ENCODE assay signal across 8 cellular contexts in genomic region chr1:41313661-41314131, GRCh38. TPM values are rescaled to one million over a fixed set of nuclear protein-coding genes. Genes with fewer than 3 reads are reported as not detected.
DNase-seq lines count a peak whose midpoint lies in the region; ATAC-seq, FAIRE-seq and TF ChIP-seq lines count a peak whose summit lies in the region.

No MANE protein-coding gene starts in this region.

- no peak for TF ChIP-seq POLR2A in HepG2 (IDR thresholded peaks at IDR 0.05; ENCODE audit: insufficient read depth in 1 of 2, low read depth in 2 of 2, low read length in 2 of 2)

- no peaks in the 10 kb centered on the region for H3K4me1 Mint-ChIP-seq in Calu3 (ENCODE audit: low read depth, unreplicated experiment)

- H3K9me3 Mint-ChIP-seq in Calu3 (ENCODE audit: low read depth, unreplicated experiment) = no peaks in the 10 kb centered on the region

- no peaks in the 10 kb centered on the region for H3K79me2 ChIP-seq in HepG2 (ENCODE audit: insufficient read depth, low read length)

- CTCF ChIA-PET in Calu3 (lab: Charles Lee) (interaction anchor here (0.6 kb wide), 1 partner anchor 36 kb away, joined by 3 read pairs; no protein-coding TSS in a partner anchor), HepG2 (lab: Yijun Ruan, JAX; ENCODE audit: low intra/inter-chr PET ratio, low total read pairs) (interaction anchor here (1.1 kb wide), 1 partner anchor 119 kb away, joined by 3 read pairs; no protein-coding TSS in a partner anchor)

- no peaks in the 10 kb centered on the region for H3K36me3 ChIP-seq in HepG2 (replicated peaks in 1 of 2; ENCODE audit: control insufficient read depth in 1 of 2, insufficient read depth in 2 of 2, low read length in 2 of 2)

- H3K27ac ChIP-seq in HepG2 (ENCODE audit: extremely low read length, insufficient read depth, low read length) = no peak overlapping the region

- H3K27me3 ChIP-seq in HepG2 (ENCODE audit: control insufficient read depth in 1 of 2, insufficient read depth in 2 of 2, low read length in 2 of 2) = no peaks in the 10 kb centered on the region; a peak in 1 of 5 replicates

- in situ Hi-C loops in HepG2 (cut with HindIII; ENCODE audit: extremely low pct_ligation_motif_present, low pct_unique_long_range_greater_than_20kb) = no loop called here

- no TSS peak for BruUV-seq in Calu3 (replicated peaks; lab: Mats Ljungman, UMichigan)
- no TSS peak for BruUV-seq in HepG2 (replicated peaks; lab: Mats Ljungman, UMichigan)

- H3K9me3 ChIP-seq in HepG2 (ENCODE audit: low read length) = no peaks in the 10 kb centered on the region

- H3K9ac ChIP-seq in HepG2 (ENCODE audit: insufficient read depth, low read depth, low read length) = no peak overlapping the region

- TF ChIP-seq EP300 in HepG2 (IDR thresholded peaks at IDR 0.05; ENCODE audit: low read depth in 2 of 2, low read length in 2 of 2) (no peak), HepG2 (CRISPR knock-in tag; IDR thresholded peaks at IDR 0.05; ENCODE audit: borderline replicate concordance) (no peak)

- H3K36me3 Mint-ChIP-seq in Calu3 (ENCODE audit: insufficient read depth, unreplicated experiment) = no peaks in the 10 kb centered on the region

- FAIRE-seq in HTR-8/SVneo (lab: Jason Lieb, UNC) (peak; percentile 9), HepG2 (lab: Jason Lieb, UNC) (no peak)

- POLR2A ChIA-PET in HepG2 (lab: Yijun Ruan, JAX) = no interaction called here

- no peaks in the 10 kb centered on the region for H4K20me1 ChIP-seq in HepG2 (ENCODE audit: insufficient read depth, low read length)

- ATAC-seq in HepG2 (peak; percentile 82), GM21381 (IDR thresholded peaks at IDR 0.05; ENCODE audit: unreplicated experiment) (no peak), GM19023 (IDR thresholded peaks at IDR 0.05; ENCODE audit: unreplicated experiment) (no peak), HG03457 (IDR thresholded peaks at IDR 0.05; ENCODE audit: unreplicated experiment) (no peak)

- no peak overlapping the region for H3K27ac Mint-ChIP-seq in Calu3 (ENCODE audit: unreplicated experiment)

- H3K27me3 Mint-ChIP-seq in Calu3 (ENCODE audit: unreplicated experiment) = peaks cover 51% of the 10 kb centered on the region

- TF ChIP-seq CTCF in Calu3 (IDR thresholded peaks at IDR 0.05; ENCODE audit: unreplicated experiment) (peak; percentile 60), HepG2 (CRISPR knock-in tag; IDR thresholded peaks at IDR 0.05) (peak; percentile 62)

- no peak for DNase-seq in Calu3
- no peak for DNase-seq in HTR-8/SVneo (ENCODE audit: insufficient read length, low spot score)
- peak; percentile 45 for DNase-seq in amniotic epithelial cell (ENCODE audit: low read depth)
- peak; percentile 24 for DNase-seq in HepG2 (ENCODE audit: low spot score)
- DNase-seq in GF-D8 (lab: John Stamatoyannopoulos, UW) = no peak

- 25% methylated on average over 6 of the region's 7 CpGs for WGBS in HepG2 (ENCODE audit: low lambda C conversion rate)

- H3K4me2 ChIP-seq in HepG2 (ENCODE audit: low read depth, low read length) = no peak overlapping the region

- H3K4me3 ChIP-seq in HepG2 (replicated peaks in 1 of 3; ENCODE audit: insufficient read depth in 1 of 3, low read depth in 2 of 3, low read length in 3 of 3) = no peak overlapping the region

- intact Hi-C loops in Calu3 (cut with micrococcal nuclease; ENCODE audit: unreplicated experiment) = no loop called here
- intact Hi-C loops in HepG2 (cut with micrococcal nuclease; ENCODE audit: unreplicated experiment) = no loop called here

- H3K4me3 Mint-ChIP-seq in Calu3 (ENCODE audit: low read depth, unreplicated experiment) = no peak overlapping the region

- TF ChIP-seq RAD21 in HepG2 (CRISPR knock-in tag; IDR thresholded peaks at IDR 0.05) = no peak

- peaks cover 12% of the 10 kb centered on the region for H3K4me1 ChIP-seq in HepG2 (ENCODE audit: insufficient read depth, low read length)

- no peak overlapping the region for H2AFZ ChIP-seq in HepG2 (ENCODE audit: low read length)

TF ChIP-seq in HepG2, 621 proteins besides CTCF, POLR2A, EP300 and RAD21 (continues in another document):
- peak; percentile 38 for TF ChIP-seq STAG1 (CRISPR knock-in tag; IDR thresholded peaks at IDR 0.05)
- TF ChIP-seq, protein P1, sequence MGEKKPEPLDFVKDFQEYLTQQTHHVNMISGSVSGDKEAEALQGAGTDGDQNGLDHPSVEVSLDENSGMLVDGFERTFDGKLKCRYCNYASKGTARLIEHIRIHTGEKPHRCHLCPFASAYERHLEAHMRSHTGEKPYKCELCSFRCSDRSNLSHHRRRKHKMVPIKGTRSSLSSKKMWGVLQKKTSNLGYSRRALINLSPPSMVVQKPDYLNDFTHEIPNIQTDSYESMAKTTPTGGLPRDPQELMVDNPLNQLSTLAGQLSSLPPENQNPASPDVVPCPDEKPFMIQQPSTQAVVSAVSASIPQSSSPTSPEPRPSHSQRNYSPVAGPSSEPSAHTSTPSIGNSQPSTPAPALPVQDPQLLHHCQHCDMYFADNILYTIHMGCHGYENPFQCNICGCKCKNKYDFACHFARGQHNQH (CRISPR knock-in tag; IDR thresholded peaks at IDR 0.05) = no peak
- TF ChIP-seq MYC (CRISPR knock-in tag; IDR thresholded peaks at IDR 0.05; ENCODE audit: borderline replicate concordance) = peak; percentile 47; the same call in 1 of the 2 replicates
- no peak for TF ChIP-seq CCDC6 (CRISPR knock-in tag; IDR thresholded peaks at IDR 0.05)
- TF ChIP-seq, protein P2, sequence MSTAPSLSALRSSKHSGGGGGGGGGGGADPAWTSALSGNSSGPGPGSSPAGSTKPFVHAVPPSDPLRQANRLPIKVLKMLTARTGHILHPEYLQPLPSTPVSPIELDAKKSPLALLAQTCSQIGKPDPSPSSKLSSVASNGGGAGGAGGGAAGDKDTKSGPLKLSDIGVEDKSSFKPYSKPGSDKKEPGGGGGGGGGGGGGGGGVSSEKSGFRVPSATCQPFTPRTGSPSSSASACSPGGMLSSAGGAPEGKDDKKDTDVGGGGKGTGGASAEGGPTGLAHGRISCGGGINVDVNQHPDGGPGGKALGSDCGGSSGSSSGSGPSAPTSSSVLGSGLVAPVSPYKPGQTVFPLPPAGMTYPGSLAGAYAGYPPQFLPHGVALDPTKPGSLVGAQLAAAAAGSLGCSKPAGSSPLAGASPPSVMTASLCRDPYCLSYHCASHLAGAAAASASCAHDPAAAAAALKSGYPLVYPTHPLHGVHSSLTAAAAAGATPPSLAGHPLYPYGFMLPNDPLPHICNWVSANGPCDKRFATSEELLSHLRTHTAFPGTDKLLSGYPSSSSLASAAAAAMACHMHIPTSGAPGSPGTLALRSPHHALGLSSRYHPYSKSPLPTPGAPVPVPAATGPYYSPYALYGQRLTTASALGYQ (CRISPR knock-in tag; IDR thresholded peaks at IDR 0.05) = no peak
- TF ChIP-seq ZNF160 (CRISPR knock-in tag; IDR thresholded peaks at IDR 0.05) = no peak
- no peak for TF ChIP-seq GLI4 (CRISPR knock-in tag; IDR thresholded peaks at IDR 0.05; ENCODE audit: borderline replicate concordance)
- no peak for TF ChIP-seq ZNF138 (CRISPR knock-in tag; IDR thresholded peaks at IDR 0.05; ENCODE audit: low read depth)
- no peak for TF ChIP-seq TBX2 (CRISPR knock-in tag; IDR thresholded peaks at IDR 0.05; ENCODE audit: borderline replicate concordance)
- TF ChIP-seq MAX (IDR thresholded peaks at IDR 0.05) = peak; percentile 58
- TF ChIP-seq HIC2 (CRISPR knock-in tag; IDR thresholded peaks at IDR 0.05; ENCODE audit: low read depth) = no peak
- no peak for TF ChIP-seq ZSCAN21 (CRISPR knock-in tag; IDR thresholded peaks at IDR 0.05; ENCODE audit: borderline replicate concordance)

RNA-seq across cellular contexts. Expression of gene FOXO6, which starts 47.5 kb away (rescaled TPM):
- total RNA-seq in Calu3 (2022) (0.47 and 1.0 TPM in 2 replicates), HepG2 (2016; rRNA removed; fragmentation: Illumina TruSeq; extraction: Trizol) (0.13 TPM in 1 of 2 replicates, not detected in the other)
- not detected in 2 replicates for total RNA-seq in HepG2 (2016; cell fraction: cytosol; rRNA removed; fragmentation: Illumina TruSeq; extraction: Trizol; ENCODE audit: low read depth)
- 0.06 TPM in 1 of 2 replicates, not detected in the other for total RNA-seq in HepG2 (2016; cell fraction: insoluble cytoplasmic fraction; rRNA removed; fragmentation: Illumina TruSeq; extraction: Trizol)
- 0.07 TPM in 1 of 2 replicates, not detected in the other for total RNA-seq in HepG2 (2016; cell fraction: membrane; rRNA removed; fragmentation: Illumina TruSeq; extraction: Trizol)
- total RNA-seq in HepG2 (2016; cell fraction: nucleus; rRNA removed; fragmentation: Illumina TruSeq; extraction: Trizol) = 0.25 TPM in 1 of 2 replicates, not detected in the other
- polyA plus RNA-seq in HepG2 (2011; rRNA removed) = not detected in 2 replicates
- polyA plus RNA-seq in HepG2 (2011; cell fraction: cytosol; rRNA removed) = not detected in 2 replicates
- not detected in 2 replicates for polyA plus RNA-seq in HepG2 (2011; cell fraction: nucleus; rRNA removed)
- polyA plus RNA-seq in HepG2 (2012) = 0.07 TPM in 1 of 2 replicates, not detected in the other
- not detected in 2 replicates for polyA plus RNA-seq in HepG2 (2016; cell fraction: cytosol; fragmentation: Illumina TruSeq; extraction: Trizol; ENCODE audit: low read depth)
- 0.11 and 0.15 TPM in 2 replicates for polyA plus RNA-seq in HepG2 (2016; cell fraction: insoluble cytoplasmic fraction; fragmentation: Illumina TruSeq; extraction: Trizol; ENCODE audit: low read depth)
- 0.06 TPM in 1 of 2 replicates, not detected in the other for polyA plus RNA-seq in HepG2 (2016; cell fraction: membrane; fragmentation: Illumina TruSeq; extraction: Trizol; ENCODE audit: low read depth)
- polyA plus RNA-seq in HepG2 (2016; cell fraction: nucleus; fragmentation: Illumina TruSeq; extraction: Trizol; ENCODE audit: insufficient read depth, low read depth) = not detected in 2 replicates
- polyA minus RNA-seq in HepG2 (2011; rRNA and poly(A)+ RNA removed; ENCODE audit: low replicate concordance) = 0.54 TPM in 1 of 2 replicates, not detected in the other
- polyA minus RNA-seq in HepG2 (2011; cell fraction: cytosol; rRNA and poly(A)+ RNA removed) = not detected in 2 replicates
- not detected in 2 replicates for polyA minus RNA-seq in HepG2 (2011; cell fraction: nucleus; rRNA and poly(A)+ RNA removed)

Comparison
In these comparisons a context has a peak if more than half of its experiments do, and no peak if none do; other contexts are left out.
1. DNase-seq: peak in amniotic epithelial cell (single experiment) and HepG2 (single experiment); none in Calu3 (single experiment), HTR-8/SVneo (single experiment) and GF-D8 (single experiment).